In genomic region chr5:68873198-68873597, GRCh38 we compare ENCODE assay signal across 1 cellular context.
TF ChIP-seq lines count a peak whose summit lies in the region.

No MANE protein-coding gene starts in this region.

TF ChIP-seq in HEK293, 187 proteins besides CTCF, POLR2A, EP300 and RAD21 (continued from another document and continues in another):
- TF ChIP-seq ZNF280C (tag by site-specific recombination; IDR thresholded peaks at IDR 0.05) (no peak), ZFP69B (tag by site-specific recombination; IDR thresholded peaks at IDR 0.05) (no peak), ZNF37A (tag by site-specific recombination; IDR thresholded peaks at IDR 0.05) (no peak), HIC1 (tag by site-specific recombination; IDR thresholded peaks at IDR 0.05) (peak; percentile 41; the same call in 1 of the 2 replicates), ZNF624 (tag by site-specific recombination; IDR thresholded peaks at IDR 0.05) (no peak), ZNF707 (tag by site-specific recombination; IDR thresholded peaks at IDR 0.05) (no peak), ZBTB7A (tag by site-specific recombination; IDR thresholded peaks at IDR 0.05; ENCODE audit: low read depth) (no peak), FEZF1 (tag by site-specific recombination; IDR thresholded peaks at IDR 0.05) (no peak), PRDM6 (tag by site-specific recombination; IDR thresholded peaks at IDR 0.05) (peak; percentile 83), ZNF280D (tag by site-specific recombination; IDR thresholded peaks at IDR 0.05) (no peak), ZNF660 (tag by site-specific recombination; IDR thresholded peaks at IDR 0.05) (no peak), ZNF184 (tag by site-specific recombination; IDR thresholded peaks at IDR 0.05) (no peak), ZNF843 (tag by site-specific recombination; IDR thresholded peaks at IDR 0.05) (0 out of 2 replicates have a peak, but pooled peaks have one; percentile 16), ZNF639 (tag by site-specific recombination; IDR thresholded peaks at IDR 0.05) (no peak), BCL11A (tag by site-specific recombination; IDR thresholded peaks at IDR 0.05; ENCODE audit: low read depth) (no peak), ZNF335 (tag by site-specific recombination; conservative IDR thresholded peaks at IDR 0.05) (no peak), ZNF146 (tag by site-specific recombination; IDR thresholded peaks at IDR 0.05) (no peak), ZNF621 (tag by site-specific recombination; IDR thresholded peaks at IDR 0.05) (no peak), ZNF623 (tag by site-specific recombination; IDR thresholded peaks at IDR 0.05) (no peak), ZSCAN5A (tag by site-specific recombination; IDR thresholded peaks at IDR 0.05) (no peak), REPIN1 (tag by site-specific recombination; IDR thresholded peaks at IDR 0.05; ENCODE audit: low read depth) (no peak), ZNF488 (tag by site-specific recombination; IDR thresholded peaks at IDR 0.05) (no peak), ZNF670 (tag by site-specific recombination; IDR thresholded peaks at IDR 0.05; ENCODE audit: low read depth) (no peak), ZNF140 (tag by site-specific recombination; IDR thresholded peaks at IDR 0.05) (no peak), HOXD13 (CRISPR knock-in tag; IDR thresholded peaks at IDR 0.05; ENCODE audit: borderline replicate concordance) (no peak), OSR2 (tag by site-specific recombination; IDR thresholded peaks at IDR 0.05) (peak; percentile 73), ZNF302 (tag by site-specific recombination; IDR thresholded peaks at IDR 0.05; ENCODE audit: low read depth) (no peak), ZNF785 (tag by site-specific recombination; IDR thresholded peaks at IDR 0.05) (no peak), ZNF629 (tag by site-specific recombination; IDR thresholded peaks at IDR 0.05) (0 out of 2 replicates have a peak, but pooled peaks have one; percentile 24), KLF9 (tag by site-specific recombination; IDR thresholded peaks at IDR 0.05; ENCODE audit: low read depth) (no peak), WT1 (tag by site-specific recombination; IDR thresholded peaks at IDR 0.05) (no peak), YY2 (tag by site-specific recombination; IDR thresholded peaks at IDR 0.05) (no peak), ZNF530 (tag by site-specific recombination; IDR thresholded peaks at IDR 0.05; ENCODE audit: low read depth) (no peak), ZNF48 (tag by site-specific recombination; IDR thresholded peaks at IDR 0.05) (no peak), ZNF704 (tag by site-specific recombination; IDR thresholded peaks at IDR 0.05) (no peak), ZNF449 (tag by site-specific recombination; IDR thresholded peaks at IDR 0.05) (no peak), ZNF391 (tag by site-specific recombination; IDR thresholded peaks at IDR 0.05; ENCODE audit: borderline replicate concordance, low read depth) (no peak), TCF7L2 (IDR thresholded peaks at IDR 0.05; ENCODE audit: borderline replicate concordance, low read depth, low read length) (no peak), ZNF658 (tag by site-specific recombination; IDR thresholded peaks at IDR 0.05) (no peak), ZBTB10 (tag by site-specific recombination; IDR thresholded peaks at IDR 0.05) (no peak), RBAK (tag by site-specific recombination; IDR thresholded peaks at IDR 0.05) (no peak), YY1 (tag by site-specific recombination; IDR thresholded peaks at IDR 0.05) (no peak), KLF17 (tag by site-specific recombination; IDR thresholded peaks at IDR 0.05) (no peak)
